Comparison of ENCODE assay signal across 17 cellular contexts in the genomic region with DNA sequence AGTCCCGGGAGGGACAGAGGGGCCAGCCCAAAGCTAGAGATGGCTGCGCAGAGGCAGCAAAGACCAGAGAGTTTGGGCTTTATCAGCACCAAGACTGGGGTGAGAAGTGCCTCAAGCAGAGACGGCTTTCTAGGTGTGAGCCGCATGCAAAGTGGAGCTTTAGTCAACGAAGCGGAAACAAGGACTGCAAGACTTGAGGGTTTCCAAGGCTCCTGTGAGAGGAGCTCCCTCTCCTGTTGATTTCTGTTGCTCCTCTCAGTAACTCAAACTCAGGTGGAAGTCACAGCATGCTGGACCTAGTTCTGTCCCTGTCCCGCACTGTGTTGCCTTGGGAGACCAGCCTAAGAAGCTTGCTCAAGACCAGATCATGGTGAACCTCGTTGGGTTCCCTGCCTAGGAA.
"Had no signal": no experiment of that assay in that cellular context is flagged by ENCODE, and none has a peak within 500 bp of the region (broad histone marks: within the 10 kb centered on the region; RNA-seq: fewer than 3 reads in every experiment).

No MANE protein-coding gene starts in this region.

- ATAC-seq: heart left ventricle, natural killer cell had no signal

- DNase-seq: colonic mucosa; effector CD4-positive, alpha-beta T cell; heart left ventricle; hippocampal formation; mammary epithelial cell; natural killer cell; sigmoid colon; stimulated activated CD4-positive, alpha-beta T cell treated with anti-CD3 and anti-CD28 coated beads, Interleukin-2, amount 100 ng/mL, for 24 hours; stimulated activated CD4-positive, alpha-beta T cell treated with anti-CD3 and anti-CD28 coated beads, Interleukin-4, amount 100 ng/mL, for 4 hours; stimulated activated naive CD4-positive, alpha-beta T cell treated with Interleukin-2 at 50 U/mL for 16 hours had no signal

- H3K4me1 Mint-ChIP-seq: natural killer cell had no signal

- H3K4me3 ChIP-seq: colonic mucosa, heart left ventricle, right atrium auricular region, sigmoid colon, skin epidermis had no signal

- FAIRE-seq: frontal cortex, urothelium cell line had no signal

- H3K27me3 Mint-ChIP-seq: type B pancreatic cell had no signal

- H3K4me1 ChIP-seq: colonic mucosa, right atrium auricular region, sigmoid colon had no signal

- H3K36me3 ChIP-seq: colonic mucosa, right atrium auricular region had no signal

- H3K27ac ChIP-seq: colonic mucosa, heart left ventricle, right atrium auricular region, sigmoid colon, skin epidermis had no signal

- H3K4me3 Mint-ChIP-seq: mesothelial cell of epicardium, natural killer cell, neural crest cell, type B pancreatic cell had no signal

- H3K9me3 ChIP-seq: colonic mucosa, heart left ventricle, right atrium auricular region, sigmoid colon had no signal

- H3K27ac Mint-ChIP-seq: mesothelial cell of epicardium, natural killer cell, type B pancreatic cell had no signal

- H3K36me3 Mint-ChIP-seq: natural killer cell, type B pancreatic cell had no signal

- H3K9me3 Mint-ChIP-seq: mesothelial cell of epicardium, natural killer cell, neural crest cell, type B pancreatic cell had no signal

- H3K27me3 ChIP-seq: colonic mucosa, heart left ventricle, right atrium auricular region, sigmoid colon had no signal
